Comparison of ENCODE assay signal across 1 cellular context in the genomic region with DNA sequence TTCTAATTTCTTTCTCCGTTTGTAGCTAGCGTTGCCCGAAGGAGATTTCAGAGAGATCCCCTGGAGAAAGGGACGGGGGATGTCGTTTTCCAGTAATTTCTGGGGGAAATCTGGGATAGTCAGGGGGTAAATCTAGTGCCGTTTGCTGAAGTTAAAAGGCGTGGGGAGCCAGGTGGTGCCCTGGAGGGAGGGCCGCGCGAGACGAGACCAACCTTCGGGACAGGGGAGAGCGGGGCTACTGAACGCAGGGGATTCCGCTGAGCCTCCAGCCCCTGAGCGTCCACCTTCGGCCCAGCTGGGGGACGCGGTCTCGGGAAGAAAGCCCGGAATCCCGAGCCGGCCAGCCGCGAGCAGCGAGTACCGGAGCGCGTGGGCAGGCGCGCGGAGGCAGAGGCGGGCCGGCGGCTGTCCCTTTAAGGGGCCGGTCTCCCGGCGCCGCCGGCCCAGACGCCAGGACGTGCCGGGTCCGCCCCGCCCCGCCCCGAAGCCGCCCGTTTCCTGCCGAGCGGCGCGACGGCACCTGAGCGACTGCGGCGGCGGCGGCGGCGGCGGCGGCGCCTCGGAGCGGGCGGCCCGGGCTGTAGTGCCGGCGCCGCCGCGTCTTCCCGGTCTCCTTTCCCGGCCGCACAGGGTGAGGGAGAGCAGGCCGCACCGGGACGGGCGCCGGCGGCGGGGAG.
TF ChIP-seq lines count a peak whose summit lies in the region.

A gene with protein sequence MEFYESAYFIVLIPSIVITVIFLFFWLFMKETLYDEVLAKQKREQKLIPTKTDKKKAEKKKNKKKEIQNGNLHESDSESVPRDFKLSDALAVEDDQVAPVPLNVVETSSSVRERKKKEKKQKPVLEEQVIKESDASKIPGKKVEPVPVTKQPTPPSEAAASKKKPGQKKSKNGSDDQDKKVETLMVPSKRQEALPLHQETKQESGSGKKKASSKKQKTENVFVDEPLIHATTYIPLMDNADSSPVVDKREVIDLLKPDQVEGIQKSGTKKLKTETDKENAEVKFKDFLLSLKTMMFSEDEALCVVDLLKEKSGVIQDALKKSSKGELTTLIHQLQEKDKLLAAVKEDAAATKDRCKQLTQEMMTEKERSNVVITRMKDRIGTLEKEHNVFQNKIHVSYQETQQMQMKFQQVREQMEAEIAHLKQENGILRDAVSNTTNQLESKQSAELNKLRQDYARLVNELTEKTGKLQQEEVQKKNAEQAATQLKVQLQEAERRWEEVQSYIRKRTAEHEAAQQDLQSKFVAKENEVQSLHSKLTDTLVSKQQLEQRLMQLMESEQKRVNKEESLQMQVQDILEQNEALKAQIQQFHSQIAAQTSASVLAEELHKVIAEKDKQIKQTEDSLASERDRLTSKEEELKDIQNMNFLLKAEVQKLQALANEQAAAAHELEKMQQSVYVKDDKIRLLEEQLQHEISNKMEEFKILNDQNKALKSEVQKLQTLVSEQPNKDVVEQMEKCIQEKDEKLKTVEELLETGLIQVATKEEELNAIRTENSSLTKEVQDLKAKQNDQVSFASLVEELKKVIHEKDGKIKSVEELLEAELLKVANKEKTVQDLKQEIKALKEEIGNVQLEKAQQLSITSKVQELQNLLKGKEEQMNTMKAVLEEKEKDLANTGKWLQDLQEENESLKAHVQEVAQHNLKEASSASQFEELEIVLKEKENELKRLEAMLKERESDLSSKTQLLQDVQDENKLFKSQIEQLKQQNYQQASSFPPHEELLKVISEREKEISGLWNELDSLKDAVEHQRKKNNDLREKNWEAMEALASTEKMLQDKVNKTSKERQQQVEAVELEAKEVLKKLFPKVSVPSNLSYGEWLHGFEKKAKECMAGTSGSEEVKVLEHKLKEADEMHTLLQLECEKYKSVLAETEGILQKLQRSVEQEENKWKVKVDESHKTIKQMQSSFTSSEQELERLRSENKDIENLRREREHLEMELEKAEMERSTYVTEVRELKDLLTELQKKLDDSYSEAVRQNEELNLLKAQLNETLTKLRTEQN (N-terminal part only) (plus strand): TSS at position 484 of the 677 bp plus-strand sequence. CDS start 31,842 bp downstream, outside the sequence.

TF ChIP-seq in HepG2, 621 proteins besides CTCF, POLR2A, EP300 and RAD21 (continued from another document and continues in another):
- 0 out of 2 replicates have a peak, but pooled peaks have one; percentile 24 for TF ChIP-seq FOXA3 (CRISPR knock-in tag; IDR thresholded peaks at IDR 0.05)
- TF ChIP-seq GZF1 (CRISPR knock-in tag; IDR thresholded peaks at IDR 0.05), result no peak
- no peak for TF ChIP-seq PAWR (CRISPR knock-in tag; IDR thresholded peaks at IDR 0.05; ENCODE audit: borderline replicate concordance)
- TF ChIP-seq SIX1 (CRISPR knock-in tag; IDR thresholded peaks at IDR 0.05; ENCODE audit: borderline replicate concordance), result no peak
- peak; percentile 83 for TF ChIP-seq YEATS4 (CRISPR knock-in tag; IDR thresholded peaks at IDR 0.05; ENCODE audit: borderline replicate concordance)
- TF ChIP-seq ZNF510 (CRISPR knock-in tag; IDR thresholded peaks at IDR 0.05; ENCODE audit: low read depth), result no peak
- no peak for TF ChIP-seq ZNF549 (CRISPR knock-in tag; IDR thresholded peaks at IDR 0.05)
- TF ChIP-seq ZNF792 (CRISPR knock-in tag; IDR thresholded peaks at IDR 0.05), result 0 out of 2 replicates have a peak, but pooled peaks have one; percentile 46
- no peak for TF ChIP-seq MBNL3 (CRISPR knock-in tag; conservative IDR thresholded peaks at IDR 0.05)
- TF ChIP-seq, protein P1, sequence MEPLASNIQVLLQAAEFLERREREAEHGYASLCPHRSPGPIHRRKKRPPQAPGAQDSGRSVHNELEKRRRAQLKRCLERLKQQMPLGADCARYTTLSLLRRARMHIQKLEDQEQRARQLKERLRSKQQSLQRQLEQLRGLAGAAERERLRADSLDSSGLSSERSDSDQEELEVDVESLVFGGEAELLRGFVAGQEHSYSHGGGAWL (CRISPR knock-in tag; IDR thresholded peaks at IDR 0.05), result 0 out of 2 replicates have a peak, but pooled peaks have one; percentile 43
- TF ChIP-seq ZNF768 (CRISPR knock-in tag; IDR thresholded peaks at IDR 0.05), result peak; percentile 70
- no peak for TF ChIP-seq SRSF1 (optimal IDR thresholded peaks at IDR 0.05; ENCODE audit: low read depth, low read length)
- peak; percentile 80 for TF ChIP-seq ZFY (CRISPR knock-in tag; IDR thresholded peaks at IDR 0.05)
- peak; percentile 64 for TF ChIP-seq ISL2 (CRISPR knock-in tag; IDR thresholded peaks at IDR 0.05)
- no peak for TF ChIP-seq HOXD1 (CRISPR knock-in tag; IDR thresholded peaks at IDR 0.05)
- TF ChIP-seq ZNF761 (CRISPR knock-in tag; conservative IDR thresholded peaks at IDR 0.05), result no peak
- TF ChIP-seq ZBTB10 (CRISPR knock-in tag; IDR thresholded peaks at IDR 0.05; ENCODE audit: borderline replicate concordance), result no peak
- no peak for TF ChIP-seq SOX6 (IDR thresholded peaks at IDR 0.05)
- no peak for TF ChIP-seq SOX6 (CRISPR knock-in tag; IDR thresholded peaks at IDR 0.05)
- TF ChIP-seq, protein P2, sequence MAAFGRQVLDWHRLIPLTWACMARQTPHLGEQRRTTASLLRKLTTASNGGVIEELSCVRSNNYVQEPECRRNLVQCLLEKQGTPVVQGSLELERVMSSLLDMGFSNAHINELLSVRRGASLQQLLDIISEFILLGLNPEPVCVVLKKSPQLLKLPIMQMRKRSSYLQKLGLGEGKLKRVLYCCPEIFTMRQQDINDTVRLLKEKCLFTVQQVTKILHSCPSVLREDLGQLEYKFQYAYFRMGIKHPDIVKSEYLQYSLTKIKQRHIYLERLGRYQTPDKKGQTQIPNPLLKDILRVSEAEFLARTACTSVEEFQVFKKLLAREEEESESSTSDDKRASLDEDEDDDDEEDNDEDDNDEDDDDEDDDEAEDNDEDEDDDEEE (CRISPR knock-in tag; IDR thresholded peaks at IDR 0.05), result no peak
- no peak for TF ChIP-seq TRIM24 (CRISPR knock-in tag; IDR thresholded peaks at IDR 0.05)
- TF ChIP-seq ARNTL (CRISPR knock-in tag; IDR thresholded peaks at IDR 0.05), result no peak
- no peak for TF ChIP-seq XBP1 (CRISPR knock-in tag; IDR thresholded peaks at IDR 0.05)
- TF ChIP-seq ETV6 (CRISPR knock-in tag; conservative IDR thresholded peaks at IDR 0.05), result 0 out of 2 replicates have a peak, but pooled peaks have one; percentile 57
- TF ChIP-seq MTA1 (CRISPR knock-in tag; IDR thresholded peaks at IDR 0.05; ENCODE audit: borderline replicate concordance), result no peak
- TF ChIP-seq ZNF678 (CRISPR knock-in tag; IDR thresholded peaks at IDR 0.05), result no peak
- TF ChIP-seq KMT2A (CRISPR knock-in tag; IDR thresholded peaks at IDR 0.05), result peak; percentile 63
- TF ChIP-seq PLRG1 (conservative IDR thresholded peaks at IDR 0.05), result no peak
- TF ChIP-seq, protein P3, sequence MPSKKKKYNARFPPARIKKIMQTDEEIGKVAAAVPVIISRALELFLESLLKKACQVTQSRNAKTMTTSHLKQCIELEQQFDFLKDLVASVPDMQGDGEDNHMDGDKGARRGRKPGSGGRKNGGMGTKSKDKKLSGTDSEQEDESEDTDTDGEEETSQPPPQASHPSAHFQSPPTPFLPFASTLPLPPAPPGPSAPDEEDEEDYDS (CRISPR knock-in tag; IDR thresholded peaks at IDR 0.05), result peak; percentile 38; the same call in 1 of the 2 replicates
- no peak; the same call in 1 of the 2 replicates for TF ChIP-seq ZSCAN5A (CRISPR knock-in tag; IDR thresholded peaks at IDR 0.05; ENCODE audit: borderline replicate concordance)
- no peak for TF ChIP-seq SUZ12 (IDR thresholded peaks at IDR 0.05; ENCODE audit: low read depth, low read length)
- no peak for TF ChIP-seq ZNF747 (CRISPR knock-in tag; IDR thresholded peaks at IDR 0.05; ENCODE audit: borderline replicate concordance)
- TF ChIP-seq SP140L (CRISPR knock-in tag; IDR thresholded peaks at IDR 0.05; ENCODE audit: borderline replicate concordance), result no peak
- TF ChIP-seq, protein P4, sequence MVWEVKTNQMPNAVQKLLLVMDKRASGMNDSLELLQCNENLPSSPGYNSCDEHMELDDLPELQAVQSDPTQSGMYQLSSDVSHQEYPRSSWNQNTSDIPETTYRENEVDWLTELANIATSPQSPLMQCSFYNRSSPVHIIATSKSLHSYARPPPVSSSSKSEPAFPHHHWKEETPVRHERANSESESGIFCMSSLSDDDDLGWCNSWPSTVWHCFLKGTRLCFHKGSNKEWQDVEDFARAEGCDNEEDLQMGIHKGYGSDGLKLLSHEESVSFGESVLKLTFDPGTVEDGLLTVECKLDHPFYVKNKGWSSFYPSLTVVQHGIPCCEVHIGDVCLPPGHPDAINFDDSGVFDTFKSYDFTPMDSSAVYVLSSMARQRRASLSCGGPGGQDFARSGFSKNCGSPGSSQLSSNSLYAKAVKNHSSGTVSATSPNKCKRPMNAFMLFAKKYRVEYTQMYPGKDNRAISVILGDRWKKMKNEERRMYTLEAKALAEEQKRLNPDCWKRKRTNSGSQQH (CRISPR knock-in tag; IDR thresholded peaks at IDR 0.05; ENCODE audit: low read depth), result no peak
- no peak for TF ChIP-seq PAF1 (CRISPR knock-in tag; IDR thresholded peaks at IDR 0.05)
- no peak for TF ChIP-seq ZNF230 (CRISPR knock-in tag; IDR thresholded peaks at IDR 0.05)
- TF ChIP-seq ZFX (CRISPR knock-in tag; IDR thresholded peaks at IDR 0.05; ENCODE audit: low read depth), result peak; percentile 75
- TF ChIP-seq, protein P5, sequence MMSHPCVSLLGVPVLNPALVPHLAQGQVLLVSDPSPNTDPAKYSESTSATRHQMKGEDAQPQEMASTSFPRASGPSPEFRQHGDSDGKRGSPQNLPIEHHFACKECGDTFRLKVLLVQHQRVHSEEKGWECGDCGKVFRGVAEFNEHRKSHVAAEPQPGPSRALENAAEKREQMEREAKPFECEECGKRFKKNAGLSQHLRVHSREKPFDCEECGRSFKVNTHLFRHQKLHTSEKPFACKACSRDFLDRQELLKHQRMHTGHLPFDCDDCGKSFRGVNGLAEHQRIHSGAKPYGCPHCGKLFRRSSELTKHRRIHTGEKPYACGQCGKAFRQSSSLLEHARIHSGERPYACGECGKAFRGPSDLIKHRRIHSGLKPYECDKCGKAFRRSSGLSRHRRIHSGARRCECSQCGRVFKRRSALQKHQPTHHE (CRISPR knock-in tag; IDR thresholded peaks at IDR 0.05; ENCODE audit: borderline replicate concordance), result no peak
- TF ChIP-seq ZNF160 (CRISPR knock-in tag; IDR thresholded peaks at IDR 0.05), result no peak
- no peak for TF ChIP-seq TCF7 (IDR thresholded peaks at IDR 0.05; ENCODE audit: low read depth)
- TF ChIP-seq, protein P6, sequence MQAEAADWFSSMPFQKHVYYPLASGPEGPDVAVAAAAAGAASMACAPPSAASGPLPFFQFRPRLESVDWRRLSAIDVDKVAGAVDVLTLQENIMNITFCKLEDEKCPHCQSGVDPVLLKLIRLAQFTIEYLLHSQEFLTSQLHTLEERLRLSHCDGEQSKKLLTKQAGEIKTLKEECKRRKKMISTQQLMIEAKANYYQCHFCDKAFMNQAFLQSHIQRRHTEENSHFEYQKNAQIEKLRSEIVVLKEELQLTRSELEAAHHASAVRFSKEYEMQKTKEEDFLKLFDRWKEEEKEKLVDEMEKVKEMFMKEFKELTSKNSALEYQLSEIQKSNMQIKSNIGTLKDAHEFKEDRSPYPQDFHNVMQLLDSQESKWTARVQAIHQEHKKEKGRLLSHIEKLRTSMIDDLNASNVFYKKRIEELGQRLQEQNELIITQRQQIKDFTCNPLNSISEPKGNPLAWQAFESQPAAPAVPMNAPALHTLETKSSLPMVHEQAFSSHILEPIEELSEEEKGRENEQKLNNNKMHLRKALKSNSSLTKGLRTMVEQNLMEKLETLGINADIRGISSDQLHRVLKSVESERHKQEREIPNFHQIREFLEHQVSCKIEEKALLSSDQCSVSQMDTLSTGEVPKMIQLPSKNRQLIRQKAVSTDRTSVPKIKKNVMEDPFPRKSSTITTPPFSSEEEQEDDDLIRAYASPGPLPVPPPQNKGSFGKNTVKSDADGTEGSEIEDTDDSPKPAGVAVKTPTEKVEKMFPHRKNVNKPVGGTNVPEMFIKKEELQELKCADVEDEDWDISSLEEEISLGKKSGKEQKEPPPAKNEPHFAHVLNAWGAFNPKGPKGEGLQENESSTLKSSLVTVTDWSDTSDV (CRISPR knock-in tag; IDR thresholded peaks at IDR 0.05), result no peak
- TF ChIP-seq ZNF326 (CRISPR knock-in tag; IDR thresholded peaks at IDR 0.05; ENCODE audit: borderline replicate concordance), result no peak
- TF ChIP-seq ZNF75D (CRISPR knock-in tag; IDR thresholded peaks at IDR 0.05; ENCODE audit: borderline replicate concordance), result no peak
- TF ChIP-seq ZSCAN21 (CRISPR knock-in tag; IDR thresholded peaks at IDR 0.05; ENCODE audit: borderline replicate concordance), result no peak; the same call in 1 of the 2 replicates
- no peak for TF ChIP-seq SNAPC2 (CRISPR knock-in tag; IDR thresholded peaks at IDR 0.05)
- no peak for TF ChIP-seq ZNF577 (CRISPR knock-in tag; IDR thresholded peaks at IDR 0.05; ENCODE audit: borderline replicate concordance, low read depth)
- TF ChIP-seq HNRNPK (IDR thresholded peaks at IDR 0.05; ENCODE audit: low read depth, low read length, poor library complexity, severe bottlenecking), result no peak
